ENCODE assay signal across 8 cellular contexts in genomic region chr9:33000682-33001055, GRCh38. TPM values are rescaled to one million over a fixed set of nuclear protein-coding genes. Genes with fewer than 3 reads are reported as not detected.
DNase-seq lines count a peak whose midpoint lies in the region; FAIRE-seq and TF ChIP-seq lines count a peak whose summit lies in the region.
"Not testable (repeated sequence)": the region's sequence is repeated elsewhere in the genome, so short reads cannot be mapped to it uniquely, and the experiment has no call there.

No MANE protein-coding gene starts in this region.

- not testable (repeated sequence) for H4K20me1 ChIP-seq in keratinocyte (ENCODE audit: control insufficient read depth, extremely low read depth, insufficient read depth, low read length)

- TF ChIP-seq EP300 in suprapubic skin (IDR thresholded peaks at IDR 0.05), result not testable (repeated sequence)

- not testable (repeated sequence) for FAIRE-seq in keratinocyte (lab: Jason Lieb, UNC)

- CTCF ChIA-PET in Caco-2 (lab: Charles Lee), result interaction anchor here (0.7 kb wide), 1 partner anchor 421 kb away, joined by 3 read pairs; no protein-coding TSS in a partner anchor
- CTCF ChIA-PET in RWPE1 (lab: Yijun Ruan, JAX), result not testable (repeated sequence)
- CTCF ChIA-PET in activated naive CD4-positive, alpha-beta T cell treated with anti-CD3 and anti-CD28 coated beads for 36 hours (lab: Charles Lee), result interaction anchor here (0.6 kb wide), 1 partner anchor 10 kb away, joined by 3 read pairs; no protein-coding TSS in a partner anchor

- H3K4me3 Mint-ChIP-seq in Caco-2 (ENCODE audit: unreplicated experiment) (peak overlapping the region; percentile 82), endodermal cell (peak overlapping the region; percentile 93), osteocyte (ENCODE audit: unreplicated experiment) (peak overlapping the region; percentile 95)
- peak overlapping the region; percentile 92 for H3K4me3 Mint-ChIP-seq in activated naive CD4-positive, alpha-beta T cell treated with anti-CD3 and anti-CD28 coated beads for 36 hours

- intact Hi-C loops in Caco-2 (cut with micrococcal nuclease; ENCODE audit: unreplicated experiment), result loop anchor here (1.0 kb wide), 3 partner anchors 25 to 162 kb away; partner anchors contain the start of gene DNAJA1
- intact Hi-C loops in activated naive CD4-positive, alpha-beta T cell treated with anti-CD3 and anti-CD28 coated beads for 36 hours (cut with micrococcal nuclease), result loop anchor here (1.0 kb wide), 11 partner anchors 13 to 448 kb away; partner anchors contain the start of genes B4GALT1, BAG1, DNAJA1 and NDUFB6

- H3K4me2 ChIP-seq in keratinocyte (ENCODE audit: control insufficient read depth, extremely low read depth, insufficient read depth, low read depth, low read length), result peak overlapping the region; percentile 89

- not testable (repeated sequence) for H3K36me3 ChIP-seq in Caco-2 (ENCODE audit: control insufficient read depth, insufficient read depth, low read length); keratinocyte (ENCODE audit: control insufficient read depth in 2 of 2, extremely low read depth in 1 of 2, insufficient read depth in 2 of 2, low read length in 2 of 2)
- H3K36me3 ChIP-seq in endodermal cell (ENCODE audit: control insufficient read depth, insufficient read depth, low read length) (peaks cover 20% of the 10 kb centered on the region), suprapubic skin (peaks cover 11% of the 10 kb centered on the region)

- not testable (repeated sequence) for H3K27me3 Mint-ChIP-seq in Caco-2 (ENCODE audit: insufficient read depth, unreplicated experiment); activated naive CD4-positive, alpha-beta T cell treated with anti-CD3 and anti-CD28 coated beads for 36 hours (ENCODE audit: low read depth); endodermal cell (ENCODE audit: insufficient read depth); osteocyte (ENCODE audit: unreplicated experiment)

- H3K9ac ChIP-seq in endodermal cell (ENCODE audit: extremely low read depth, low read length, poor library complexity, severe bottlenecking), result peak overlapping the region; percentile 87
- H3K9ac ChIP-seq in keratinocyte (ENCODE audit: control insufficient read depth, extremely low read depth, insufficient read depth, low read length), result peak overlapping the region; percentile 95

- H3K9me1 ChIP-seq in keratinocyte (ENCODE audit: control insufficient read depth, extremely low read depth, insufficient read depth, low read length), result not testable (repeated sequence)

- BruUV-seq in Caco-2 (replicated peaks; lab: Mats Ljungman, UMichigan), result not testable (repeated sequence)

- WGBS in endodermal cell (ENCODE audit: insufficient coverage in 1 of 2, insufficient read length in 1 of 2), 2 experiments, result 6 to 18% methylated on average over 8 to 12 of the region's 12 CpGs
- WGBS in suprapubic skin, result 6% methylated on average over 12 of the region's 12 CpGs

- not testable (repeated sequence) for TF ChIP-seq POLR2A in suprapubic skin (IDR thresholded peaks at IDR 0.05)

- H3K4me3 ChIP-seq in Caco-2 (ENCODE audit: low read depth, low read length) (peak overlapping the region; percentile 84), endodermal cell (ENCODE audit: low read length) (peak overlapping the region; percentile 89), keratinocyte (ENCODE audit: control insufficient read depth in 2 of 3, extremely low read depth in 1 of 3, insufficient read depth in 2 of 3, low read depth in 1 of 3, low read length in 3 of 3) (peak overlapping the region; percentile 62 to 93 (median 85)), suprapubic skin (peak overlapping the region; percentile 92)

- TF ChIP-seq CTCF in Caco-2 (IDR thresholded peaks at IDR 0.05; ENCODE audit: insufficient read depth in 1 of 2, low read depth in 1 of 2, low read length in 1 of 2, severe bottlenecking in 1 of 2, unreplicated experiment in 1 of 2); RWPE1 (conservative IDR thresholded peaks at IDR 0.05; ENCODE audit: low read depth); endodermal cell (conservative IDR thresholded peaks at IDR 0.05); keratinocyte (optimal IDR thresholded peaks at IDR 0.05 in 1 of 3, IDR thresholded peaks at IDR 0.05 in 1 of 3, conservative IDR thresholded peaks at IDR 0.05 in 1 of 3; ENCODE audit: extremely low read depth in 1 of 3, insufficient read depth in 2 of 3, low read length in 3 of 3); osteocyte (IDR thresholded peaks at IDR 0.05); suprapubic skin (IDR thresholded peaks at IDR 0.05): not testable (repeated sequence)

- not testable (repeated sequence) for DNase-seq in Caco-2; keratinocyte (ENCODE audit: low read depth, low spot score); osteocyte (ENCODE audit: extremely low spot score, unreplicated experiment); suprapubic skin (ENCODE audit: low spot score in 2 of 2)
- DNase-seq in HK-2 (ENCODE audit: unreplicated experiment) (peak; percentile 20), RWPE1 (ENCODE audit: low spot score) (peak; percentile 31), endodermal cell (peak; percentile 54)
- DNase-seq in activated naive CD4-positive, alpha-beta T cell treated with anti-CD3 and anti-CD28 coated beads for 36 hours, result peak; percentile 43

- H3K27ac ChIP-seq in RWPE1, result peak overlapping the region; percentile 95
- H3K27ac ChIP-seq in endodermal cell (ENCODE audit: low read depth, low read length), result not testable (repeated sequence)
- peak overlapping the region; percentile 95 for H3K27ac ChIP-seq in keratinocyte (ENCODE audit: control insufficient read depth, insufficient read depth, low read length)
- peak overlapping the region; percentile 93 for H3K27ac ChIP-seq in suprapubic skin

- H3K36me3 Mint-ChIP-seq in Caco-2 (ENCODE audit: insufficient read depth, unreplicated experiment) (peaks cover 29% of the 10 kb centered on the region), endodermal cell (ENCODE audit: low read depth) (peaks cover 18% of the 10 kb centered on the region), osteocyte (ENCODE audit: unreplicated experiment) (peaks cover 11% of the 10 kb centered on the region)
- H3K36me3 Mint-ChIP-seq in activated naive CD4-positive, alpha-beta T cell treated with anti-CD3 and anti-CD28 coated beads for 36 hours (ENCODE audit: low read depth), result peaks cover 30% of the 10 kb centered on the region

- H2AFZ ChIP-seq in keratinocyte (ENCODE audit: control insufficient read depth, low read length), result not testable (repeated sequence)

- dilution Hi-C loops in keratinocyte (cut with MboI; ENCODE audit: extremely low pct_ligation_motif_present, low sequenced_read_pairs), result not testable (repeated sequence)

- not testable (repeated sequence) for H3K9me3 Mint-ChIP-seq in Caco-2 (ENCODE audit: unreplicated experiment); activated naive CD4-positive, alpha-beta T cell treated with anti-CD3 and anti-CD28 coated beads for 36 hours; endodermal cell; osteocyte (ENCODE audit: unreplicated experiment)

- H3K79me2 ChIP-seq in keratinocyte (ENCODE audit: control insufficient read depth, insufficient read depth, low read length), result peaks cover 42% of the 10 kb centered on the region

- H3K4me1 Mint-ChIP-seq in Caco-2 (ENCODE audit: low read depth, unreplicated experiment), result peaks cover 19% of the 10 kb centered on the region
- H3K4me1 Mint-ChIP-seq in activated naive CD4-positive, alpha-beta T cell treated with anti-CD3 and anti-CD28 coated beads for 36 hours (ENCODE audit: low read depth), result peaks cover 38% of the 10 kb centered on the region
- H3K4me1 Mint-ChIP-seq in endodermal cell, result not testable (repeated sequence)
- H3K4me1 Mint-ChIP-seq in osteocyte (ENCODE audit: unreplicated experiment), result peaks cover 25% of the 10 kb centered on the region

- POLR2A ChIA-PET in Caco-2 (lab: Charles Lee), result interaction anchor here (0.7 kb wide), 1 partner anchor 24 kb away, joined by 4 read pairs; the partner anchor contains the start of gene DNAJA1
- POLR2A ChIA-PET in RWPE1 (lab: Yijun Ruan, JAX; ENCODE audit: low non-redundant PET), result interaction anchor here (0.6 kb wide), 2 partner anchors 28 to 1332 kb away, joined by 4 read pairs; no protein-coding TSS in a partner anchor

- H3K27me3 ChIP-seq in Caco-2 (replicated peaks; ENCODE audit: control insufficient read depth, insufficient read depth, low read length); endodermal cell (ENCODE audit: control insufficient read depth, insufficient read depth, low read length, poor library complexity, severe bottlenecking); keratinocyte (ENCODE audit: control insufficient read depth, extremely low read depth, insufficient read depth, low read length); suprapubic skin: not testable (repeated sequence)

- H3K9me3 ChIP-seq in Caco-2; endodermal cell (ENCODE audit: control insufficient read depth, low read length); keratinocyte (ENCODE audit: control insufficient read depth, low read depth, low read length); suprapubic skin: not testable (repeated sequence)

- H3K27ac Mint-ChIP-seq in Caco-2 (ENCODE audit: unreplicated experiment), result peak overlapping the region; percentile 87
- H3K27ac Mint-ChIP-seq in activated naive CD4-positive, alpha-beta T cell treated with anti-CD3 and anti-CD28 coated beads for 36 hours, result peak overlapping the region; percentile 94
- peak overlapping the region; percentile 99 for H3K27ac Mint-ChIP-seq in endodermal cell
- H3K27ac Mint-ChIP-seq in osteocyte (ENCODE audit: unreplicated experiment), result peak overlapping the region; percentile 98

- not testable (repeated sequence) for H3K4me1 ChIP-seq in Caco-2; endodermal cell (ENCODE audit: control insufficient read depth, insufficient read depth, low read length)
- H3K4me1 ChIP-seq in keratinocyte (ENCODE audit: control insufficient read depth, extremely low read depth, insufficient read depth, low read length) (peaks cover 14% of the 10 kb centered on the region), suprapubic skin (peaks cover 18% of the 10 kb centered on the region)

RNA-seq across cellular contexts. Expression of gene APTX, which starts 0.8 kb away (rescaled TPM):
- 36.8 and 42.5 TPM in 2 replicates for total RNA-seq in Caco-2 (2022)
- total RNA-seq in activated naive CD4-positive, alpha-beta T cell treated with anti-CD3 and anti-CD28 coated beads for 36 hours, result 10 to 100 TPM; 41.8 to 42.0 TPM
- total RNA-seq in endodermal cell, result 10 to 100 TPM; 49.0 to 72.6 TPM
- 44.2 TPM for polyA plus RNA-seq in endodermal cell (2013, experiment 1 of 2)
- polyA plus RNA-seq in endodermal cell (2013, experiment 2 of 2), result 43.6 TPM
- 53.2 to 86.8 TPM (median 64.7 TPM) in 3 replicates for polyA plus RNA-seq in keratinocyte
- polyA plus RNA-seq in keratinocyte (2011; ENCODE audit: low read depth), result 96.6 TPM
- 48.2 and 56.8 TPM in 2 replicates for polyA plus RNA-seq in keratinocyte (2011; cell fraction: cytosol; rRNA removed)
- 65.6 and 78.5 TPM in 2 replicates for polyA plus RNA-seq in keratinocyte (2011; cell fraction: nucleus; rRNA removed)
- polyA plus RNA-seq in keratinocyte (2012; ENCODE audit: low replicate concordance), result 61.1 and 61.2 TPM in 2 replicates
- 18.4 to 55.9 TPM (median 29.6 TPM) in 3 replicates for polyA minus RNA-seq in keratinocyte
- polyA minus RNA-seq in keratinocyte (2011; cell fraction: cytosol; rRNA and poly(A)+ RNA removed), result 24.2 TPM
- 24.7 and 46.3 TPM in 2 replicates for polyA minus RNA-seq in keratinocyte (2011; cell fraction: nucleus; rRNA and poly(A)+ RNA removed)
- total RNA-seq in osteocyte, result 29.8 and 31.8 TPM in 2 replicates
- 10 to 100 TPM; 21.9 to 57.5 (median 32.6) TPM for total RNA-seq in suprapubic skin

RNA-seq across cellular contexts. Expression of gene DNAJA1, which starts 24.4 kb away (rescaled TPM):
- total RNA-seq in Caco-2 (2022), result 187 and 198 TPM in 2 replicates
- 100 to 1,000 TPM; 110 to 120 TPM for total RNA-seq in activated naive CD4-positive, alpha-beta T cell treated with anti-CD3 and anti-CD28 coated beads for 36 hours
- 100 to 1,000 TPM; 139 to 172 TPM for total RNA-seq in endodermal cell
- polyA plus RNA-seq in endodermal cell (2013, experiment 1 of 2), result 165 TPM
- 153 TPM for polyA plus RNA-seq in endodermal cell (2013, experiment 2 of 2)
- 106 to 169 TPM (median 118 TPM) in 3 replicates for polyA plus RNA-seq in keratinocyte
- polyA plus RNA-seq in keratinocyte (2011; ENCODE audit: low read depth), result 448 TPM
- 76.2 and 139 TPM in 2 replicates for polyA plus RNA-seq in keratinocyte (2011; cell fraction: cytosol; rRNA removed)
- 69.9 and 114 TPM in 2 replicates for polyA plus RNA-seq in keratinocyte (2011; cell fraction: nucleus; rRNA removed)
- 130 and 160 TPM in 2 replicates for polyA plus RNA-seq in keratinocyte (2012; ENCODE audit: low replicate concordance)
- 32.8 to 79.8 TPM (median 42.7 TPM) in 3 replicates for polyA minus RNA-seq in keratinocyte
- polyA minus RNA-seq in keratinocyte (2011; cell fraction: cytosol; rRNA and poly(A)+ RNA removed), result 67.1 TPM
- polyA minus RNA-seq in keratinocyte (2011; cell fraction: nucleus; rRNA and poly(A)+ RNA removed), result 35.7 and 52.9 TPM in 2 replicates
- total RNA-seq in osteocyte, result 132 and 139 TPM in 2 replicates
- 10 to 100 TPM; 41.4 to 73.0 (median 58.5) TPM for total RNA-seq in suprapubic skin
